1 cellular context compared by ENCODE assay signal in genomic region chr2:48270209-48270608, GRCh38.
A peak's percentile ranks its signal among the peaks of the same experiment; 100 is the strongest.
TF ChIP-seq lines count a peak whose summit lies in the region.

No MANE protein-coding gene starts in this region.

TF ChIP-seq in HepG2, 621 proteins besides CTCF, POLR2A, EP300 and RAD21 (continued from another document and continues in another):
- TF ChIP-seq ZNF318 (CRISPR knock-in tag; IDR thresholded peaks at IDR 0.05) (no peak), ZNF782 (CRISPR knock-in tag; IDR thresholded peaks at IDR 0.05; ENCODE audit: borderline replicate concordance) (no peak), ZBTB1 (CRISPR knock-in tag; IDR thresholded peaks at IDR 0.05; ENCODE audit: borderline replicate concordance) (no peak), CEBPZ (IDR thresholded peaks at IDR 0.05; ENCODE audit: low read length) (no peak), SALL1 (CRISPR knock-in tag; IDR thresholded peaks at IDR 0.05) (peak; percentile 97), ZNF879 (CRISPR knock-in tag; IDR thresholded peaks at IDR 0.05) (no peak), ZBTB20 (CRISPR knock-in tag; IDR thresholded peaks at IDR 0.05; ENCODE audit: borderline replicate concordance, low read depth) (peak; percentile 76; the same call in 1 of the 2 replicates), ZNF30 (CRISPR knock-in tag; IDR thresholded peaks at IDR 0.05) (no peak), JARID2 (CRISPR knock-in tag; IDR thresholded peaks at IDR 0.05; ENCODE audit: insufficient replicate concordance) (no peak), ZNF747 (CRISPR knock-in tag; IDR thresholded peaks at IDR 0.05; ENCODE audit: borderline replicate concordance) (no peak), RNF2 (conservative IDR thresholded peaks at IDR 0.05; ENCODE audit: low read depth) (no peak), ZNF713 (CRISPR knock-in tag; IDR thresholded peaks at IDR 0.05) (no peak), E2F1 (CRISPR knock-in tag; IDR thresholded peaks at IDR 0.05) (no peak), ZNF496 (CRISPR knock-in tag; IDR thresholded peaks at IDR 0.05; ENCODE audit: insufficient replicate concordance) (no peak), NR2F6 (IDR thresholded peaks at IDR 0.05) (peak; percentile 21), NR2F6 (CRISPR knock-in tag; IDR thresholded peaks at IDR 0.05) (no peak), ZNF75D (CRISPR knock-in tag; IDR thresholded peaks at IDR 0.05; ENCODE audit: borderline replicate concordance) (no peak), HDAC2 (CRISPR knock-in tag; IDR thresholded peaks at IDR 0.05) (peak; percentile 94), FOXC1 (CRISPR knock-in tag; IDR thresholded peaks at IDR 0.05; ENCODE audit: borderline replicate concordance) (peak; percentile 44; the same call in 1 of the 2 replicates), ZNF891 (CRISPR knock-in tag; IDR thresholded peaks at IDR 0.05) (no peak), ZNF235 (CRISPR knock-in tag; IDR thresholded peaks at IDR 0.05; ENCODE audit: borderline replicate concordance) (no peak), ZNF282 (IDR thresholded peaks at IDR 0.05; ENCODE audit: partially characterized antibody) (no peak), RFX5 (IDR thresholded peaks at IDR 0.05; ENCODE audit: low read depth, low read length) (no peak), ETV6 (CRISPR knock-in tag; conservative IDR thresholded peaks at IDR 0.05) (no peak), CHCHD3 (CRISPR knock-in tag; IDR thresholded peaks at IDR 0.05) (no peak), DNMT3B (CRISPR knock-in tag; conservative IDR thresholded peaks at IDR 0.05) (no peak), FOXM1 (CRISPR knock-in tag; IDR thresholded peaks at IDR 0.05) (no peak), IRF2 (CRISPR knock-in tag; IDR thresholded peaks at IDR 0.05) (peak; percentile 60; the same call in 1 of the 2 replicates), MLX (CRISPR knock-in tag; IDR thresholded peaks at IDR 0.05) (peak; percentile 39; the same call in 1 of the 2 replicates), ISL2 (CRISPR knock-in tag; IDR thresholded peaks at IDR 0.05) (peak; percentile 86), MIER2 (CRISPR knock-in tag; IDR thresholded peaks at IDR 0.05) (peak; percentile 70; the same call in 1 of the 2 replicates), NR2F2 (IDR thresholded peaks at IDR 0.05; ENCODE audit: borderline replicate concordance, low read depth) (peak; percentile 49), ZNF503 (CRISPR knock-in tag; IDR thresholded peaks at IDR 0.05) (no peak), SP2 (CRISPR knock-in tag; IDR thresholded peaks at IDR 0.05) (no peak), ZBTB44 (CRISPR knock-in tag; IDR thresholded peaks at IDR 0.05) (no peak), ATF5 (CRISPR knock-in tag; IDR thresholded peaks at IDR 0.05; ENCODE audit: low read depth) (no peak), SMYD3 (CRISPR knock-in tag; IDR thresholded peaks at IDR 0.05) (0 out of 2 replicates have a peak, but pooled peaks have one; percentile 34), TRIM22 (IDR thresholded peaks at IDR 0.05) (no peak), GATAD1 (CRISPR knock-in tag; IDR thresholded peaks at IDR 0.05) (peak; percentile 64), ETV5 (CRISPR knock-in tag; IDR thresholded peaks at IDR 0.05; ENCODE audit: borderline replicate concordance) (peak; percentile 90; the same call in 1 of the 2 replicates), KMT2B (CRISPR knock-in tag; IDR thresholded peaks at IDR 0.05) (peak; percentile 36; the same call in 1 of the 2 replicates), TFDP2 (CRISPR knock-in tag; IDR thresholded peaks at IDR 0.05) (peak; percentile 48; the same call in 1 of the 2 replicates)
